Comparison of ENCODE assay signal across 19 cellular contexts in the genomic region with DNA sequence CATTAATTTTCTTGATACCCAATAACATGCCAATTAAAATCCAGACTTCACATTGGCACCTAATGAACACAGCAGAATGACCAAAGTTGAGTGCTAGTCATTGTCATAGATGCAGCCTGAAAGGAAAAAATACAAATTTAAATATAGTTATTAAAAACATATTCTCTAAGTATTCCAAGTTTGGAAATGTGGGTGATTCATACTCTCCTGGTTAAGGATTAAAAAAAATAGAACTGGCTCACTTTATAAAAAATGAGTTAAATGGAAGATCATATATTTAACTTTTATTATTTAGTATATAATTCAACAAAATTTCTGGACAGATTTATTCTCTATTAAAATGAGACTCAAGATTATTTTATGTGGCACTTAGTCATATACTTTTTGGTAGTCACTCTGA. TPM values are rescaled to one million over a fixed set of nuclear protein-coding genes. Genes with fewer than 3 reads are reported as not detected.
A peak's percentile ranks its signal among the peaks of the same experiment; 100 is the strongest.
DNase-seq lines count a peak whose midpoint lies in the region; ATAC-seq, FAIRE-seq and TF ChIP-seq lines count a peak whose summit lies in the region.
"Had no signal": no experiment of that assay in that cellular context is flagged by ENCODE, and none has a peak within 500 bp of the region (broad histone marks: within the 10 kb centered on the region; RNA-seq: fewer than 3 reads in every experiment).

No MANE protein-coding gene starts in this region.

- no peak for ATAC-seq in A549
- no peak for ATAC-seq in HG03439 (IDR thresholded peaks at IDR 0.05; ENCODE audit: unreplicated experiment)
- ATAC-seq: CD8-positive, alpha-beta T cell; K562 had no signal

- intact Hi-C loops in kidney (cut with DNase I) (no loop called here), stomach (cut with DNase I; ENCODE audit: low total_unique reads) (no loop called here)

- H2AFZ ChIP-seq in GM23248: peak overlapping the region; percentile 9; the same call in 1 of the 2 replicates

- peaks cover 10% of the 10 kb centered on the region for H3F3A ChIP-seq in GM23248 (ENCODE audit: insufficient read depth)

- no peak for TF ChIP-seq CTCF in A549 (IDR thresholded peaks at IDR 0.05)
- TF ChIP-seq CTCF in kidney (IDR thresholded peaks at IDR 0.05; ENCODE audit: borderline replicate concordance, extremely low read depth, insufficient read depth): no peak
- TF ChIP-seq CTCF in stomach (IDR thresholded peaks at IDR 0.05): no peak
- no peak for TF ChIP-seq CTCF in D721Med (IDR thresholded peaks at IDR 0.05; ENCODE audit: insufficient read depth, missing control alignments)

- no peaks in the 10 kb centered on the region for H4K20me1 ChIP-seq in GM23248 (ENCODE audit: insufficient read depth)

- peak overlapping the region; percentile 47 to 63; a peak in 3 of 6 replicates for H3K27ac ChIP-seq in A549
- H3K27ac ChIP-seq in GM23248: no peak overlapping the region
- H3K27ac ChIP-seq in kidney (ENCODE audit: low read depth in 2 of 2, low read length in 2 of 2): no peak overlapping the region
- H3K27ac ChIP-seq in stomach: no peak overlapping the region
- H3K27ac ChIP-seq: C4-2B, HL-60 had no signal

- FAIRE-seq in A549 (lab: Jason Lieb, UNC) (no peak), RCC 7860 (lab: Jason Lieb, UNC) (peak; percentile 82), kidney (lab: Jason Lieb, UNC) (peak; percentile 58), D721Med (lab: Jason Lieb, UNC) (no peak)
- FAIRE-seq: GM19239, H1, K562 had no signal

- POLR2A ChIA-PET in A549 (lab: Yijun Ruan, JAX): no interaction called here

- in situ Hi-C loops in GM23248 (cut with MboI): no loop called here

- H3K36me3 ChIP-seq in GM23248 (ENCODE audit: low read depth): no peaks in the 10 kb centered on the region
- H3K36me3 ChIP-seq in kidney (ENCODE audit: control insufficient read depth in 1 of 2, insufficient read depth in 2 of 2, low read length in 2 of 2): no peaks in the 10 kb centered on the region
- H3K36me3 ChIP-seq in stomach: no peaks in the 10 kb centered on the region
- H3K36me3 ChIP-seq: BE2C, HAP-1 had no signal

- H3K9ac ChIP-seq in GM23248 (no peak overlapping the region), kidney (ENCODE audit: low read length in 2 of 2) (no peak overlapping the region)

- TF ChIP-seq EP300 in A549 (IDR thresholded peaks at IDR 0.05) (no peak), stomach (IDR thresholded peaks at IDR 0.05) (no peak)

- TF ChIP-seq POLR2A in A549 (IDR thresholded peaks at IDR 0.05; ENCODE audit: low read length): no peak
- TF ChIP-seq POLR2A in stomach (IDR thresholded peaks at IDR 0.05): no peak

- CTCF ChIA-PET in A549 (lab: Yijun Ruan, JAX): no interaction called here

- no peaks in the 10 kb centered on the region for H3K9me2 ChIP-seq in GM23248 (ENCODE audit: insufficient read depth)

- no peak for TF ChIP-seq RAD21 in A549 (conservative IDR thresholded peaks at IDR 0.05 in 1 of 2, IDR thresholded peaks at IDR 0.05 in 1 of 2)

- no peaks in the 10 kb centered on the region for H3K9me3 ChIP-seq in A549
- no peaks in the 10 kb centered on the region for H3K9me3 ChIP-seq in GM23248 (ENCODE audit: low read depth)
- H3K9me3 ChIP-seq in kidney (ENCODE audit: control insufficient read depth in 1 of 2, low read length in 2 of 2): no peaks in the 10 kb centered on the region
- no peaks in the 10 kb centered on the region for H3K9me3 ChIP-seq in stomach
- H3K9me3 ChIP-seq: BE2C, HAP-1 had no signal

- peaks cover 59% of the 10 kb centered on the region for H3K4me1 ChIP-seq in A549
- peaks cover 20% of the 10 kb centered on the region for H3K4me1 ChIP-seq in GM23248 (ENCODE audit: insufficient read depth)
- H3K4me1 ChIP-seq in kidney (ENCODE audit: control insufficient read depth in 1 of 2, insufficient read depth in 1 of 2, low read depth in 1 of 2, low read length in 2 of 2): no peaks in the 10 kb centered on the region
- H3K4me1 ChIP-seq in stomach: no peaks in the 10 kb centered on the region
- H3K4me1 ChIP-seq: BE2C, HAP-1 had no signal

- H3K4me3 ChIP-seq in A549 (no peak overlapping the region), GM23248 (no peak overlapping the region), kidney (ENCODE audit: low read length in 2 of 2) (no peak overlapping the region), stomach (no peak overlapping the region)
- H3K4me3 ChIP-seq: HAP-1, K562 had no signal

- H3K79me2 ChIP-seq in GM23248 (ENCODE audit: insufficient read depth): no peaks in the 10 kb centered on the region

- H3K27me3 ChIP-seq in GM23248 (replicated peaks; ENCODE audit: insufficient read depth) (no peaks in the 10 kb centered on the region), stomach (no peaks in the 10 kb centered on the region)

- H3K4me2 ChIP-seq in A549 (peak overlapping the region; percentile 63), GM23248 (ENCODE audit: unreplicated experiment) (no peak overlapping the region)

- no peak for DNase-seq in A549 (ENCODE audit: low read depth in 1 of 2, low spot score in 1 of 2)
- DNase-seq in GM23248: peak; percentile 42
- DNase-seq in RCC 7860 (ENCODE audit: low spot score): no peak
- no peak for DNase-seq in kidney
- DNase-seq in stomach: no peak
- DNase-seq in NCI-H2029 (lab: John Stamatoyannopoulos, UW): no peak
- no peak for DNase-seq in D721Med (ENCODE audit: insufficient read length, low spot score)
- DNase-seq: 8988T; BE2C; CD8-positive, alpha-beta T cell; DMS 273 treated with DMSO at 0.1 percent for 48 hours; DMS79 had no signal

TF ChIP-seq in A549, 52 proteins besides CTCF, POLR2A, EP300 and RAD21:
- TF ChIP-seq ZC3H11A (IDR thresholded peaks at IDR 0.05): no peak
- no peak for TF ChIP-seq BHLHE40 (IDR thresholded peaks at IDR 0.05; ENCODE audit: low read depth, low read length)
- TF ChIP-seq, protein P1, sequence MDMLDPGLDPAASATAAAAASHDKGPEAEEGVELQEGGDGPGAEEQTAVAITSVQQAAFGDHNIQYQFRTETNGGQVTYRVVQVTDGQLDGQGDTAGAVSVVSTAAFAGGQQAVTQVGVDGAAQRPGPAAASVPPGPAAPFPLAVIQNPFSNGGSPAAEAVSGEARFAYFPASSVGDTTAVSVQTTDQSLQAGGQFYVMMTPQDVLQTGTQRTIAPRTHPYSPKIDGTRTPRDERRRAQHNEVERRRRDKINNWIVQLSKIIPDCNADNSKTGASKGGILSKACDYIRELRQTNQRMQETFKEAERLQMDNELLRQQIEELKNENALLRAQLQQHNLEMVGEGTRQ (IDR thresholded peaks at IDR 0.05): no peak
- TF ChIP-seq, protein P2, sequence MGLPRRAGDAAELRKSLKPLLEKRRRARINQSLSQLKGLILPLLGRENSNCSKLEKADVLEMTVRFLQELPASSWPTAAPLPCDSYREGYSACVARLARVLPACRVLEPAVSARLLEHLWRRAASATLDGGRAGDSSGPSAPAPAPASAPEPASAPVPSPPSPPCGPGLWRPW (IDR thresholded peaks at IDR 0.05): no peak
- TF ChIP-seq EHF (CRISPR knock-in tag; IDR thresholded peaks at IDR 0.05): no peak
- TF ChIP-seq FOXS1 (CRISPR knock-in tag; IDR thresholded peaks at IDR 0.05): no peak
- TF ChIP-seq NFE2L2 (conservative IDR thresholded peaks at IDR 0.05; ENCODE audit: low read length): no peak
- TF ChIP-seq FOSB (CRISPR knock-in tag; IDR thresholded peaks at IDR 0.05): no peak
- no peak for TF ChIP-seq CEBPB (IDR thresholded peaks at IDR 0.05)
- no peak for TF ChIP-seq RARB (CRISPR knock-in tag; IDR thresholded peaks at IDR 0.05)
- no peak for TF ChIP-seq RCOR1 (IDR thresholded peaks at IDR 0.05; ENCODE audit: low read depth, low read length)

RNA-seq across cellular contexts. Expression of a gene that starts 33.2 kb away (rescaled TPM):
- polyA plus RNA-seq in A549 (2011; rRNA removed): 26.8 and 28.5 TPM in 2 replicates
- polyA plus RNA-seq in A549 (2012; cell fraction: cytosol; rRNA removed): 1.6 and 1.9 TPM in 2 replicates
- polyA plus RNA-seq in A549 (2012; cell fraction: nucleus; rRNA removed): 3.7 and 5.4 TPM in 2 replicates
- polyA plus RNA-seq in A549 (2017; fragmentation: RNase III; extraction: RNeasy Plus Mini Kit Qiagen cat#74134 plus additional on column Dnase treatment): 5.8 to 6.8 TPM (median 6.5 TPM) in 3 replicates
- polyA minus RNA-seq in A549 (2011; rRNA and poly(A)+ RNA removed): 59.6 and 63.3 TPM in 2 replicates
- total RNA-seq in GM23248 (2014; rRNA removed; shearing (Covaris generic)): 12.5 and 17.2 TPM in 2 replicates
- 5.2 and 5.7 TPM in 2 replicates for polyA plus RNA-seq in GM23248 (2016; fragmentation: Nextera tagmentation; extraction: Ambion mirVana)
- total RNA-seq in kidney: 43.8 TPM
- polyA plus RNA-seq in kidney (ENCODE audit: insufficient read depth, low read depth, low replicate concordance): 3.4 TPM
- total RNA-seq in stomach: 100 to 1,000 TPM in 2 of 5 donors, 10 to 100 TPM in 3; 14.2 to 125 (median 36.2) TPM
- polyA plus RNA-seq in stomach: 1 to 10 TPM; 2.3 to 3.7 (median 3.3) TPM

Comparison
In these comparisons a context has a peak if more than half of its experiments do, and no peak if none do; other contexts are left out.
1. H3K27ac ChIP-seq: peak in A549 (2 of 2); none in GM23248 (single experiment), kidney (0 of 2) and stomach (0 of 5).